18 cellular contexts compared by ENCODE assay signal in genomic region chr22:48081281-48081680, GRCh38.
A peak's percentile ranks its signal among the peaks of the same experiment; 100 is the strongest.
DNase-seq lines count a peak whose midpoint lies in the region; ATAC-seq, FAIRE-seq and TF ChIP-seq lines count a peak whose summit lies in the region.
"Had no signal": no experiment of that assay in that cellular context is flagged by ENCODE, and none has a peak within 500 bp of the region (broad histone marks: within the 10 kb centered on the region; RNA-seq: fewer than 3 reads in every experiment).

No MANE protein-coding gene starts in this region.

- H3K79me2 ChIP-seq in DND-41 (ENCODE audit: insufficient read depth, low read length) = no peaks in the 10 kb centered on the region
- no peaks in the 10 kb centered on the region for H3K79me2 ChIP-seq in H1 (ENCODE audit: control insufficient read depth in 1 of 2, insufficient read depth in 2 of 2, low read length in 2 of 2)

- no peak for FAIRE-seq in H1 (lab: Jason Lieb, UNC)
- no peak for FAIRE-seq in urothelium cell line (lab: Jason Lieb, UNC)
- FAIRE-seq: GM12891, GM18507 had no signal

- no peak for ATAC-seq in DND-41 (ENCODE audit: insufficient read depth, low read depth)
- ATAC-seq: CD8-positive, alpha-beta T cell had no signal

- CTCF ChIA-PET in H1 (lab: Charles Lee; ENCODE audit: partially characterized antibody) = no interaction called here

- H3K14ac ChIP-seq in H1 (ENCODE audit: insufficient read length) (no peak overlapping the region), neuronal stem cell (ENCODE audit: low read length) (no peak overlapping the region)

- peaks cover 77% of the 10 kb centered on the region for H3K4me1 ChIP-seq in DND-41 (ENCODE audit: insufficient read depth, low read length)
- peaks cover 0 to 11% (median 2%) of the 10 kb centered on the region in 4 experiments; a peak in 1 of 7 replicates for H3K4me1 ChIP-seq in H1 (replicated peaks in 1 of 4; ENCODE audit: control insufficient read depth in 3 of 4, insufficient read depth in 4 of 4, low read length in 3 of 4)
- peaks cover 0 to 8% of the 10 kb centered on the region in 2 donors for H3K4me1 ChIP-seq in neuronal stem cell (ENCODE audit: control insufficient read depth in 2 of 2, insufficient read depth in 1 of 2, low read depth in 1 of 2, low read length in 2 of 2)
- no peaks in the 10 kb centered on the region for H3K4me1 ChIP-seq in sigmoid colon
- H3K4me1 ChIP-seq in spleen = peaks cover 0 to 27% (median 14%) of the 10 kb centered on the region in 6 donors
- H3K4me1 ChIP-seq: Caco-2 had no signal

- no peaks in the 10 kb centered on the region for H3K9me3 ChIP-seq in DND-41 (ENCODE audit: insufficient read depth, low read length, severe bottlenecking)
- H3K9me3 ChIP-seq in H1 (ENCODE audit: insufficient read depth in 2 of 2, low read depth in 1 of 2, low read length in 1 of 2) = no peaks in the 10 kb centered on the region
- H3K9me3 ChIP-seq in neuronal stem cell (replicated peaks in 1 of 2; ENCODE audit: control insufficient read depth in 2 of 2, insufficient read depth in 1 of 2, low read depth in 1 of 2, low read length in 2 of 2) = no peaks in the 10 kb centered on the region
- no peaks in the 10 kb centered on the region for H3K9me3 ChIP-seq in sigmoid colon
- H3K9me3 ChIP-seq in spleen = no peaks in the 10 kb centered on the region
- H3K9me3 ChIP-seq: Caco-2 had no signal

- no peaks in the 10 kb centered on the region for H3K36me3 ChIP-seq in DND-41 (ENCODE audit: insufficient read depth, low read length)
- H3K36me3 ChIP-seq in H1 (ENCODE audit: control insufficient read depth in 2 of 4, insufficient read depth in 4 of 4, low read length in 3 of 4) = no peaks in the 10 kb centered on the region
- no peaks in the 10 kb centered on the region for H3K36me3 ChIP-seq in neuronal stem cell (replicated peaks in 1 of 2; ENCODE audit: control insufficient read depth in 2 of 2, insufficient read depth in 2 of 2, low read length in 2 of 2)
- no peaks in the 10 kb centered on the region for H3K36me3 ChIP-seq in sigmoid colon
- H3K36me3 ChIP-seq in spleen = no peaks in the 10 kb centered on the region

- no peak overlapping the region for H3K56ac ChIP-seq in H1 (replicated peaks; ENCODE audit: insufficient read length, low read depth, low read length)

- H3K18ac ChIP-seq in H1 (ENCODE audit: extremely low read depth, low read length) (no peak overlapping the region), neuronal stem cell (ENCODE audit: low read length) (no peak overlapping the region)

- H3K4me2 ChIP-seq in DND-41 (ENCODE audit: insufficient read depth, low read length) = no peak overlapping the region
- H3K4me2 ChIP-seq in H1 (ENCODE audit: insufficient read depth in 1 of 2, low read depth in 2 of 2, low read length in 2 of 2) = no peak overlapping the region
- H3K4me2 ChIP-seq in neuronal stem cell (ENCODE audit: insufficient read depth, low read length, poor library complexity, severe bottlenecking) = no peak overlapping the region

- no peak overlapping the region for H4K5ac ChIP-seq in H1 (ENCODE audit: insufficient read length, low read depth, low read length)

- peak overlapping the region; percentile 59; the same call in 1 of the 2 replicates for H3K27ac ChIP-seq in DND-41 (ENCODE audit: low read length)
- no peak overlapping the region for H3K27ac ChIP-seq in H1 (ENCODE audit: low read depth, low read length)
- H3K27ac ChIP-seq in neuronal stem cell (replicated peaks; ENCODE audit: low read length) = no peak overlapping the region
- no peak overlapping the region for H3K27ac ChIP-seq in sigmoid colon
- no peak overlapping the region for H3K27ac ChIP-seq in spleen

- no peak overlapping the region for H2BK20ac ChIP-seq in H1 (ENCODE audit: low read length)

- H3K23me2 ChIP-seq in H1 (ENCODE audit: low read depth, low read length) = peaks cover 3% of the 10 kb centered on the region; the same call in 1 of the 2 replicates

- H2BK12ac ChIP-seq in H1 (ENCODE audit: low read depth, low read length) (peak overlapping the region; percentile 68; the same call in 1 of the 2 replicates), neuronal stem cell (ENCODE audit: low read length) (no peak overlapping the region)

- H3K4ac ChIP-seq in H1 (replicated peaks; ENCODE audit: insufficient read length, low read depth, low read length) (no peak overlapping the region), neuronal stem cell (ENCODE audit: low read length) (no peak overlapping the region)

- DNase-seq in DND-41 = no peak
- DNase-seq in H1 (ENCODE audit: low read depth in 1 of 2, low spot score in 2 of 2) = no peak
- DNase-seq in neuronal stem cell (ENCODE audit: low spot score) = no peak
- DNase-seq in sigmoid colon = peak; percentile 53
- DNase-seq in spleen = no peak
- DNase-seq in urothelium cell line (ENCODE audit: low spot score) = no peak
- DNase-seq: C1 segment of cervical spinal cord; Caco-2; CD4-positive, CD25-positive, alpha-beta regulatory T cell; CD8-positive, alpha-beta T cell; DMS153; DMS79; GF-D8; GOT3; H7; HCEC 1CT had no signal

- H4K20me1 ChIP-seq in DND-41 (ENCODE audit: insufficient read depth, low read length) (no peaks in the 10 kb centered on the region), H1 (replicated peaks in 1 of 2; ENCODE audit: control insufficient read depth in 1 of 2, insufficient read depth in 2 of 2, low read length in 2 of 2) (no peaks in the 10 kb centered on the region)

- H3K9ac ChIP-seq in DND-41 (ENCODE audit: low read depth, low read length) = no peak overlapping the region
- no peak overlapping the region for H3K9ac ChIP-seq in H1 (replicated peaks in 1 of 4; ENCODE audit: extremely low read depth in 1 of 4, low read depth in 3 of 4, low read length in 3 of 4)
- H3K9ac ChIP-seq in neuronal stem cell (ENCODE audit: low read depth, low read length, poor library complexity) = peak overlapping the region; percentile 7

- H3K4me3 ChIP-seq in DND-41 (ENCODE audit: low read depth in 1 of 2, low read length in 2 of 2) = no peak overlapping the region
- H3K4me3 ChIP-seq in H1 (ENCODE audit: extremely low read depth in 1 of 4, insufficient read depth in 2 of 4, low read depth in 3 of 4, low read length in 4 of 4) = no peak overlapping the region
- no peak overlapping the region for H3K4me3 ChIP-seq in neuronal stem cell (ENCODE audit: low read length in 2 of 2)
- H3K4me3 ChIP-seq in sigmoid colon = no peak overlapping the region
- H3K4me3 ChIP-seq in spleen = no peak overlapping the region

- no peak overlapping the region for H4K8ac ChIP-seq in H1 (ENCODE audit: extremely low read depth, insufficient read depth, low read length)
- no peak overlapping the region for H4K8ac ChIP-seq in neuronal stem cell (ENCODE audit: low read depth, low read length)

- TF ChIP-seq POLR2A in H1 (IDR thresholded peaks at IDR 0.05; ENCODE audit: control extremely low read depth in 1 of 2, low read depth in 2 of 2, low read length in 2 of 2) (no peak), sigmoid colon (IDR thresholded peaks at IDR 0.05) (no peak), spleen (IDR thresholded peaks at IDR 0.05) (no peak)

- intact Hi-C loops in sigmoid colon (cut with DNase I) (no loop called here), spleen (cut with DNase I; ENCODE audit: low total_unique reads) (no loop called here)

- POLR2A ChIA-PET in H1 (lab: Charles Lee; ENCODE audit: partially characterized antibody) = no interaction called here

- H3K23ac ChIP-seq in H1 (ENCODE audit: insufficient read length) (no peak overlapping the region), neuronal stem cell (ENCODE audit: low read depth, low read length, poor library complexity) (no peak overlapping the region)

- TF ChIP-seq RAD21 in H1 (IDR thresholded peaks at IDR 0.05 in 1 of 2, conservative IDR thresholded peaks at IDR 0.05 in 1 of 2; ENCODE audit: low read depth in 2 of 2, low read length in 2 of 2) = no peak

- H2BK120ac ChIP-seq in H1 (replicated peaks; ENCODE audit: low read depth, low read length) (no peak overlapping the region), neuronal stem cell (ENCODE audit: low read depth, low read length) (no peak overlapping the region)

- H4K91ac ChIP-seq in H1 (replicated peaks; ENCODE audit: insufficient read length, low read length) (no peak overlapping the region), neuronal stem cell (ENCODE audit: low read depth, low read length, poor library complexity) (no peak overlapping the region)

- H2BK15ac ChIP-seq in H1 (ENCODE audit: low read length) (peak overlapping the region; percentile 31; the same call in 1 of the 2 replicates), neuronal stem cell (ENCODE audit: low read length) (no peak overlapping the region)

- TF ChIP-seq EP300 in H1 (IDR thresholded peaks at IDR 0.05; ENCODE audit: borderline replicate concordance in 1 of 2, low read depth in 2 of 2, low read length in 2 of 2) (no peak), sigmoid colon (IDR thresholded peaks at IDR 0.05) (no peak)

- H2AFZ ChIP-seq in DND-41 (ENCODE audit: low read depth, low read length) = no peak overlapping the region
- no peak overlapping the region for H2AFZ ChIP-seq in H1 (ENCODE audit: low read length)
- H2AFZ ChIP-seq in neuronal stem cell (ENCODE audit: low read length) = no peak overlapping the region

- H3K27me3 ChIP-seq in DND-41 (ENCODE audit: insufficient read depth, low read length, poor library complexity) (no peaks in the 10 kb centered on the region), H1 (replicated peaks in 1 of 4; ENCODE audit: control insufficient read depth in 3 of 4, extremely low read depth in 1 of 4, insufficient read depth in 3 of 4, low read length in 3 of 4) (peaks cover 0 to 4% (median 1%) of the 10 kb centered on the region in 4 experiments; a peak in 1 of 7 replicates), neuronal stem cell (ENCODE audit: control insufficient read depth in 3 of 3, insufficient read depth in 3 of 3, low read depth in 1 of 3, low read length in 3 of 3) (no peaks in the 10 kb centered on the region), sigmoid colon (no peaks in the 10 kb centered on the region), spleen (replicated peaks in 1 of 7) (peaks cover 0 to 21% (median 0%) of the 10 kb centered on the region in 7 donors)

- H2BK5ac ChIP-seq in H1 (ENCODE audit: low read depth, low read length) = no peak overlapping the region
- no peak overlapping the region for H2BK5ac ChIP-seq in neuronal stem cell (ENCODE audit: low read length)

- H3K79me1 ChIP-seq in H1 (ENCODE audit: low read depth, low read length) (no peaks in the 10 kb centered on the region), neuronal stem cell (ENCODE audit: low read depth, low read length) (no peaks in the 10 kb centered on the region)

- H2AK5ac ChIP-seq in H1 (ENCODE audit: low read depth, low read length) (no peak overlapping the region), neuronal stem cell (ENCODE audit: low read depth, low read length) (no peak overlapping the region)

- TF ChIP-seq CTCF in DND-41 (IDR thresholded peaks at IDR 0.05; ENCODE audit: borderline replicate concordance, extremely low read depth, low read length, poor library complexity, severe bottlenecking) (no peak), H1 (IDR thresholded peaks at IDR 0.05; ENCODE audit: control extremely low read depth in 1 of 3, insufficient read depth in 1 of 3, low read depth in 1 of 3, low read length in 3 of 3) (no peak), sigmoid colon (IDR thresholded peaks at IDR 0.05) (no peak), spleen (IDR thresholded peaks at IDR 0.05 in 8 of 11, conservative IDR thresholded peaks at IDR 0.05 in 3 of 11) (no peak)

- 96% methylated on average over 16 of the region's 16 CpGs; no CpG with 5 or more reads in 1 of the 2 experiments for WGBS in H1 (ENCODE audit: extremely low coverage in 1 of 2, insufficient coverage in 1 of 2, insufficient read length in 1 of 2, insufficient replicate concordance in 2 of 2, low coverage in 1 of 2, low lambda C conversion rate in 2 of 2, missing lambda C conversion rate in 1 of 2), 2 experiments
- WGBS in neuronal stem cell (ENCODE audit: extremely low coverage in 2 of 2, insufficient read length in 2 of 2, insufficient replicate concordance in 1 of 2), 2 donors = no CpG with 5 or more reads among the region's 16 CpGs
- WGBS in sigmoid colon, 2 donors = 81 to 88% methylated on average over 16 of the region's 16 CpGs
- WGBS in spleen, 5 donors = 84 to 92% (median 87%) methylated on average over 15 to 16 of the region's 16 CpGs
